In genomic region chr1:179228783-179229213, GRCh38 we compare ENCODE assay signal across 8 cellular contexts. TPM values are rescaled to one million over a fixed set of nuclear protein-coding genes. Genes with fewer than 3 reads are reported as not detected.
DNase-seq lines count a peak whose midpoint lies in the region; ATAC-seq and TF ChIP-seq lines count a peak whose summit lies in the region.

No MANE protein-coding gene starts in this region.

- POLR2A ChIA-PET in A673 (lab: Charles Lee; ENCODE audit: low non-redundant PET): no interaction called here

- H3K4me3 ChIP-seq in A673 (ENCODE audit: low read depth, low read length, poor library complexity, severe bottlenecking): peak overlapping the region; percentile 94

- BruUV-seq in A673 (replicated peaks; lab: Mats Ljungman, UMichigan): no TSS peak

- CTCF ChIA-PET in A673 (lab: Charles Lee): no interaction called here

- TF ChIP-seq CTCF in A673 (conservative IDR thresholded peaks at IDR 0.05; ENCODE audit: low read depth, low read length): no peak

- ATAC-seq in GM19023 (IDR thresholded peaks at IDR 0.05; ENCODE audit: unreplicated experiment) (peak; percentile 36), GM18868 (IDR thresholded peaks at IDR 0.05; ENCODE audit: unreplicated experiment) (no peak)

- peaks cover 4% of the 10 kb centered on the region for H3K4me1 ChIP-seq in A673 (ENCODE audit: insufficient read depth, low read length, poor library complexity, severe bottlenecking)

- H3K27me3 ChIP-seq in A673 (replicated peaks; ENCODE audit: insufficient read depth, low read depth, low read length, poor library complexity): no peaks in the 10 kb centered on the region

- H3K9me3 ChIP-seq in A673 (ENCODE audit: low read depth, low read length, poor library complexity, severe bottlenecking): no peaks in the 10 kb centered on the region

- H3K36me3 ChIP-seq in A673 (ENCODE audit: insufficient read depth, low read length, poor library complexity, severe bottlenecking): no peaks in the 10 kb centered on the region

- H3K27ac ChIP-seq in A673 (ENCODE audit: low read depth, low read length, poor library complexity, severe bottlenecking): peak overlapping the region; percentile 83

- intact Hi-C loops in A673 (cut with micrococcal nuclease; ENCODE audit: unreplicated experiment): no loop called here

- DNase-seq in A673 (ENCODE audit: low spot score): peak; percentile 44
- DNase-seq in HT1080 (ENCODE audit: low read depth): peak; percentile 35
- DNase-seq in T-helper 9 cell: peak; percentile 5
- peak; percentile 9 for DNase-seq in central memory CD4-positive, alpha-beta T cell
- DNase-seq in left kidney (ENCODE audit: low read depth, low spot score): peak; percentile 83
- peak; percentile 18 for DNase-seq in stimulated activated CD4-positive, alpha-beta T cell treated with anti-CD3 and anti-CD28 coated beads, Interleukin-1b, Interleukin-23, amount 100 ng/mL, for 48 hours

RNA-seq across cellular contexts. Expression of gene ABL2, which starts 0.7 kb away (rescaled TPM):
- total RNA-seq in A673 (2021): 23.6 and 27.9 TPM in 2 replicates
- 29.4 and 42.2 TPM in 2 replicates for total RNA-seq in HT1080 (2014; rRNA removed; shearing (Covaris generic))
- polyA plus RNA-seq in HT1080 (2015; cell fraction: cytosol; rRNA removed): 14.2 and 20.4 TPM in 2 replicates
- polyA plus RNA-seq in HT1080 (2015; cell fraction: nucleus; rRNA removed): 36.0 and 45.5 TPM in 2 replicates

Comparison
In these comparisons a context has a peak if more than half of its experiments do, and no peak if none do; other contexts are left out.
1. DNase-seq: peak in every context shown above with its lines; median percentile 83 in left kidney; 44 in A673; 35 in HT1080; 18 in stimulated activated CD4-positive, alpha-beta T cell treated with anti-CD3 and anti-CD28 coated beads, Interleukin-1b, Interleukin-23, amount 100 ng/mL, for 48 hours; 9 in central memory CD4-positive, alpha-beta T cell; 5 in T-helper 9 cell.